In genomic region chr11:128937480-128937879, GRCh38 we compare ENCODE assay signal across 22 cellular contexts. TPM values are rescaled to one million over a fixed set of nuclear protein-coding genes. Genes with fewer than 3 reads are reported as not detected.
"Had no signal": no experiment of that assay in that cellular context is flagged by ENCODE, and none has a peak within 500 bp of the region (broad histone marks: within the 10 kb centered on the region; RNA-seq: fewer than 3 reads in every experiment).

No MANE protein-coding gene starts in this region.

- H3K27ac Mint-ChIP-seq: activated CD8-positive, alpha-beta T cell treated with anti-CD3 and anti-CD28 coated beads for 36 hours; activated naive CD4-positive, alpha-beta T cell treated with anti-CD3 and anti-CD28 coated beads, Interleukin-2, amount 50 U/mL, for 72 hours; naive thymus-derived CD4-positive, alpha-beta T cell had no signal

- H3K9me3 Mint-ChIP-seq: activated CD8-positive, alpha-beta T cell treated with anti-CD3 and anti-CD28 coated beads for 36 hours; activated naive CD4-positive, alpha-beta T cell treated with anti-CD3 and anti-CD28 coated beads, Interleukin-2, amount 50 U/mL, for 72 hours; activated T-cell treated with anti-CD3 and anti-CD28 coated beads, Interleukin-2, amount 50 U/mL, for 4 hours had no signal

- H3K27me3 ChIP-seq: body of pancreas, colonic mucosa, testis, upper lobe of left lung had no signal

- H3K4me1 ChIP-seq: body of pancreas, colonic mucosa, prostate gland, stomach, testis, upper lobe of left lung had no signal

- FAIRE-seq: endometrium had no signal

- H3K36me3 ChIP-seq: colonic mucosa, prostate gland, stomach, upper lobe of left lung had no signal

- H3K9me3 ChIP-seq: body of pancreas, colonic mucosa, mucosa of descending colon, prostate gland, stomach, testis, upper lobe of left lung had no signal

- H3K36me3 Mint-ChIP-seq: activated naive CD4-positive, alpha-beta T cell treated with anti-CD3 and anti-CD28 coated beads, Interleukin-2, amount 50 U/mL, for 72 hours; naive thymus-derived CD4-positive, alpha-beta T cell had no signal

- H3K4me3 Mint-ChIP-seq: activated CD8-positive, alpha-beta T cell treated with anti-CD3 and anti-CD28 coated beads for 36 hours; activated T-cell treated with anti-CD3 and anti-CD28 coated beads, Interleukin-2, amount 50 U/mL, for 4 hours; naive thymus-derived CD4-positive, alpha-beta T cell had no signal

- H3K27ac ChIP-seq: body of pancreas, colonic mucosa, prostate gland, stomach, testis, upper lobe of left lung, VCaP had no signal

- H3K27me3 Mint-ChIP-seq: activated CD8-positive, alpha-beta T cell treated with anti-CD3 and anti-CD28 coated beads for 36 hours had no signal

- DNase-seq: activated CD8-positive, alpha-beta T cell treated with anti-CD3 and anti-CD28 coated beads for 36 hours; activated gamma-delta T cell; activated T-cell treated with anti-CD3 and anti-CD28 coated beads, Interleukin-2, amount 50 U/mL, for 4 hours; amniotic stem cell; body of pancreas; central memory CD4-positive, alpha-beta T cell; colonic mucosa; mammary epithelial cell; mucosa of descending colon; naive thymus-derived CD4-positive, alpha-beta T cell; occipital lobe; right cardiac atrium; stomach; T-helper 1 cell; testis; upper lobe of left lung had no signal

- H3K4me3 ChIP-seq: body of pancreas, colonic mucosa, mucosa of descending colon, prostate gland, smooth muscle cell, stomach, testis, upper lobe of left lung had no signal

RNA-seq across cellular contexts. Expression of gene TP53AIP1, which starts 5.2 kb away (rescaled TPM):
- total RNA-seq: activated CD8-positive, alpha-beta T cell treated with anti-CD3 and anti-CD28 coated beads for 36 hours; activated naive CD4-positive, alpha-beta T cell treated with anti-CD3 and anti-CD28 coated beads, Interleukin-2, amount 50 U/mL, for 72 hours; activated T-cell treated with anti-CD3 and anti-CD28 coated beads, Interleukin-2, amount 50 U/mL, for 4 hours; body of pancreas; left lobe of liver; naive thymus-derived CD4-positive, alpha-beta T cell; right cardiac atrium; stomach had no signal
- polyA plus RNA-seq: naive thymus-derived CD4-positive, alpha-beta T cell had no signal

RNA-seq across cellular contexts. Expression of gene KCNJ5, which starts 46.3 kb away (rescaled TPM):
- total RNA-seq: activated CD8-positive, alpha-beta T cell treated with anti-CD3 and anti-CD28 coated beads for 36 hours; activated naive CD4-positive, alpha-beta T cell treated with anti-CD3 and anti-CD28 coated beads, Interleukin-2, amount 50 U/mL, for 72 hours; activated T-cell treated with anti-CD3 and anti-CD28 coated beads, Interleukin-2, amount 50 U/mL, for 4 hours; smooth muscle cell had no signal
- polyA plus RNA-seq: naive thymus-derived CD4-positive, alpha-beta T cell had no signal
